Comparison of ENCODE assay signal across 37 cellular contexts in genomic region chr17:58187063-58187462, GRCh38. TPM values are rescaled to one million over a fixed set of nuclear protein-coding genes. Genes with fewer than 3 reads are reported as not detected.
"Had no signal": no experiment of that assay in that cellular context is flagged by ENCODE, and none has a peak within 500 bp of the region (broad histone marks: within the 10 kb centered on the region; RNA-seq: fewer than 3 reads in every experiment).

No MANE protein-coding gene starts in this region.

- H3K4me1 ChIP-seq: body of pancreas had no signal

- H3K9me3 ChIP-seq: body of pancreas, breast epithelium had no signal

- H3K27me3 ChIP-seq: body of pancreas, brain microvascular endothelial cell had no signal

- H3K4me3 ChIP-seq: body of pancreas, breast epithelium had no signal

- DNase-seq: activated B cell treated with CpG ODN at 0.5 μM for 24 hours; activated CD4-positive, alpha-beta memory T cell treated with anti-CD3 and anti-CD28 coated beads for 36 hours; activated CD4-positive, alpha-beta T cell treated with anti-CD3 and anti-CD28 coated beads for 4 hours; activated CD4-positive, alpha-beta T cell treated with anti-CD3 and anti-CD28 coated beads, Interleukin-2, amount 10 ng/mL, durations not matched to agents 24 days and 14 days; activated CD4-positive, alpha-beta T cell treated with anti-CD3 and anti-CD28 coated beads, Interleukin-2, amount 50 U/mL, for 1 hour; activated CD4-positive, alpha-beta T cell treated with anti-CD3 and anti-CD28 coated beads, Interleukin-2, amount 50 U/mL, for 4 hours; activated CD4-positive, CD25-positive, alpha-beta regulatory T cell treated with anti-CD3 and anti-CD28 coated beads, Interleukin-2, amount 50 U/mL, for 72 hours; activated CD8-positive, alpha-beta memory T cell treated with anti-CD3 and anti-CD28 coated beads, Interleukin-2, amount 50 U/mL, for 48 hours; activated CD8-positive, alpha-beta T cell treated with anti-CD3 and anti-CD28 coated beads for 36 hours; activated effector memory CD4-positive, alpha-beta T cell treated with Interleukin-2 at 50 U/mL for 16 hours; activated gamma-delta T cell; activated naive CD4-positive, alpha-beta T cell treated with anti-CD3 and anti-CD28 coated beads, Interleukin-2, amount 10 ng/mL, durations not matched to agents 7 days and 5 days; activated naive CD4-positive, alpha-beta T cell treated with Interleukin-2 at 50 U/mL for 16 hours; activated naive CD8-positive, alpha-beta T cell treated with anti-CD3 and anti-CD28 coated beads, Interleukin-2, amount 10 ng/mL, durations not matched to agents 7 days and 5 days; activated naive CD8-positive, alpha-beta T cell treated with anti-CD3 and anti-CD28 coated beads, Interleukin-2, amount 50 U/mL, for 24 hours; activated T-cell treated with anti-CD3 and anti-CD28 coated beads, Interleukin-2, amount 50 U/mL, for 24 hours; activated T-cell treated with anti-CD3 and anti-CD28 coated beads, Interleukin-2, amount 50 U/mL, for 48 hours; amygdala; aorta; body of pancreas; brain microvascular endothelial cell; central memory CD4-positive, alpha-beta T cell; T-helper 1 cell; T-helper 2 cell; T-helper 9 cell had no signal

- H3K4me1 Mint-ChIP-seq: activated naive CD4-positive, alpha-beta T cell treated with anti-CD3 and anti-CD28 coated beads, Interleukin-2, amount 50 U/mL, for 24 hours; activated naive CD8-positive, alpha-beta T cell treated with anti-CD3 and anti-CD28 coated beads, Interleukin-2, amount 50 U/mL, for 24 hours had no signal

- H3K27ac Mint-ChIP-seq: activated B cell treated with CpG ODN at 0.5 μM for 24 hours; activated CD4-positive, alpha-beta memory T cell treated with anti-CD3 and anti-CD28 coated beads for 36 hours; activated CD4-positive, alpha-beta T cell treated with anti-CD3 and anti-CD28 coated beads, Interleukin-2, amount 10 ng/mL, durations not matched to agents 24 days and 14 days; activated CD8-positive, alpha-beta T cell treated with anti-CD3 and anti-CD28 coated beads for 36 hours; activated naive CD4-positive, alpha-beta T cell treated with anti-CD3 and anti-CD28 coated beads, Interleukin-2, amount 10 ng/mL, durations not matched to agents 7 days and 5 days; activated naive CD4-positive, alpha-beta T cell treated with anti-CD3 and anti-CD28 coated beads, Interleukin-2, amount 50 U/mL, for 24 hours; activated naive CD8-positive, alpha-beta T cell; activated naive CD8-positive, alpha-beta T cell treated with anti-CD3 and anti-CD28 coated beads, Interleukin-2, amount 10 ng/mL, durations not matched to agents 7 days and 5 days; activated naive CD8-positive, alpha-beta T cell treated with anti-CD3 and anti-CD28 coated beads, Interleukin-2, amount 50 U/mL, for 24 hours; activated T-cell treated with anti-CD3 and anti-CD28 coated beads, Interleukin-2, amount 50 U/mL, for 24 hours; activated T-helper 2 cell treated with anti-CD3 and anti-CD28 coated beads, Interferon-gamma antibody, Interleukin-2, Interleukin-4, amounts not matched to agents 10 μg/mL and 5 μg/mL and 100 μg/mL, durations not matched to agents 14 hours and 24 hours and 36 hours; T-helper 1 cell treated with Interleukin-12 subunit alpha and Interleukin-12 subunit beta and Interleukin-4 antibody, amounts not matched to agents 30 μg/mL and 1 μg/mL, for 36 hours; T-helper 2 cell treated with Interferon-gamma antibody and Interleukin-4, amounts not matched to agents 5 μg/mL and 100 μg/mL, for 36 hours had no signal

- H3K4me3 Mint-ChIP-seq: activated B cell treated with CpG ODN at 0.5 μM for 24 hours; activated CD4-positive, alpha-beta memory T cell treated with anti-CD3 and anti-CD28 coated beads for 36 hours; activated CD4-positive, alpha-beta T cell treated with anti-CD3 and anti-CD28 coated beads, Interleukin-2, amount 10 ng/mL, durations not matched to agents 24 days and 14 days; activated CD8-positive, alpha-beta T cell treated with anti-CD3 and anti-CD28 coated beads for 36 hours; activated naive CD4-positive, alpha-beta T cell treated with anti-CD3 and anti-CD28 coated beads, Interleukin-2, amount 10 ng/mL, durations not matched to agents 7 days and 5 days; activated naive CD4-positive, alpha-beta T cell treated with anti-CD3 and anti-CD28 coated beads, Interleukin-2, amount 50 U/mL, for 24 hours; activated naive CD8-positive, alpha-beta T cell; activated naive CD8-positive, alpha-beta T cell treated with anti-CD3 and anti-CD28 coated beads, Interleukin-2, amount 10 ng/mL, durations not matched to agents 7 days and 5 days; activated naive CD8-positive, alpha-beta T cell treated with anti-CD3 and anti-CD28 coated beads, Interleukin-2, amount 50 U/mL, for 24 hours; activated T-cell treated with anti-CD3 and anti-CD28 coated beads, Interleukin-2, amount 50 U/mL, for 24 hours; T-helper 1 cell treated with Interleukin-12 subunit alpha and Interleukin-12 subunit beta and Interleukin-4 antibody, amounts not matched to agents 30 μg/mL and 1 μg/mL, for 36 hours; T-helper 2 cell treated with Interferon-gamma antibody and Interleukin-4, amounts not matched to agents 5 μg/mL and 100 μg/mL, for 36 hours had no signal

- H3K27ac ChIP-seq: body of pancreas, brain microvascular endothelial cell, breast epithelium, VCaP had no signal

- H3K36me3 ChIP-seq: brain microvascular endothelial cell, breast epithelium had no signal

- H3K36me3 Mint-ChIP-seq: activated CD4-positive, alpha-beta memory T cell treated with anti-CD3 and anti-CD28 coated beads for 36 hours; activated naive CD4-positive, alpha-beta T cell treated with anti-CD3 and anti-CD28 coated beads, Interleukin-2, amount 10 ng/mL, durations not matched to agents 7 days and 5 days; activated naive CD4-positive, alpha-beta T cell treated with anti-CD3 and anti-CD28 coated beads, Interleukin-2, amount 50 U/mL, for 24 hours; activated naive CD8-positive, alpha-beta T cell; activated naive CD8-positive, alpha-beta T cell treated with anti-CD3 and anti-CD28 coated beads, Interleukin-2, amount 10 ng/mL, durations not matched to agents 7 days and 5 days had no signal

- H3K9me3 Mint-ChIP-seq: activated B cell treated with CpG ODN at 0.5 μM for 24 hours; activated CD4-positive, alpha-beta memory T cell treated with anti-CD3 and anti-CD28 coated beads for 36 hours; activated CD4-positive, alpha-beta T cell treated with anti-CD3 and anti-CD28 coated beads, Interleukin-2, amount 10 ng/mL, durations not matched to agents 24 days and 14 days; activated CD8-positive, alpha-beta T cell treated with anti-CD3 and anti-CD28 coated beads for 36 hours; activated naive CD4-positive, alpha-beta T cell treated with anti-CD3 and anti-CD28 coated beads, Interleukin-2, amount 10 ng/mL, durations not matched to agents 7 days and 5 days; activated naive CD4-positive, alpha-beta T cell treated with anti-CD3 and anti-CD28 coated beads, Interleukin-2, amount 50 U/mL, for 24 hours; activated naive CD8-positive, alpha-beta T cell treated with anti-CD3 and anti-CD28 coated beads, Interleukin-2, amount 10 ng/mL, durations not matched to agents 7 days and 5 days; activated naive CD8-positive, alpha-beta T cell treated with anti-CD3 and anti-CD28 coated beads, Interleukin-2, amount 50 U/mL, for 24 hours; activated T-cell treated with anti-CD3 and anti-CD28 coated beads, Interleukin-2, amount 50 U/mL, for 24 hours; activated T-helper 2 cell treated with anti-CD3 and anti-CD28 coated beads, Interferon-gamma antibody, Interleukin-2, Interleukin-4, amounts not matched to agents 10 μg/mL and 5 μg/mL and 100 μg/mL, durations not matched to agents 14 hours and 24 hours and 36 hours; T-helper 1 cell treated with Interleukin-12 subunit alpha and Interleukin-12 subunit beta and Interleukin-4 antibody, amounts not matched to agents 30 μg/mL and 1 μg/mL, for 36 hours; T-helper 2 cell treated with Interferon-gamma antibody and Interleukin-4, amounts not matched to agents 5 μg/mL and 100 μg/mL, for 36 hours had no signal

RNA-seq across cellular contexts. Expression of gene EPX, which starts 5.5 kb away (rescaled TPM):
- total RNA-seq: activated B cell treated with CpG ODN at 0.5 μM for 24 hours; activated CD4-positive, alpha-beta memory T cell treated with anti-CD3 and anti-CD28 coated beads for 36 hours; activated CD4-positive, alpha-beta T cell treated with anti-CD3 and anti-CD28 coated beads, Interleukin-2, amount 10 ng/mL, durations not matched to agents 24 days and 14 days; activated CD8-positive, alpha-beta memory T cell treated with anti-CD3 and anti-CD28 coated beads for 36 hours; activated CD8-positive, alpha-beta T cell treated with anti-CD3 and anti-CD28 coated beads for 36 hours; activated naive CD8-positive, alpha-beta T cell treated with anti-CD3 and anti-CD28 coated beads, Interleukin-2, amount 10 ng/mL, durations not matched to agents 7 days and 5 days; activated T-helper 2 cell treated with anti-CD3 and anti-CD28 coated beads, Interferon-gamma antibody, Interleukin-2, Interleukin-4, amounts not matched to agents 10 μg/mL and 5 μg/mL and 100 μg/mL, durations not matched to agents 14 hours and 24 hours and 36 hours; aorta; astrocyte; body of pancreas; breast epithelium; cardiac septum had no signal
- polyA plus RNA-seq: adipose tissue, aorta had no signal

RNA-seq across cellular contexts. Expression of gene OR4D2, which starts 20.3 kb away (rescaled TPM):
- total RNA-seq: activated B cell treated with CpG ODN at 0.5 μM for 24 hours; activated CD4-positive, alpha-beta memory T cell treated with anti-CD3 and anti-CD28 coated beads for 36 hours; activated CD4-positive, alpha-beta T cell treated with anti-CD3 and anti-CD28 coated beads, Interleukin-2, amount 10 ng/mL, durations not matched to agents 24 days and 14 days; activated CD8-positive, alpha-beta memory T cell treated with anti-CD3 and anti-CD28 coated beads for 36 hours; activated CD8-positive, alpha-beta T cell treated with anti-CD3 and anti-CD28 coated beads for 36 hours; activated naive CD8-positive, alpha-beta T cell treated with anti-CD3 and anti-CD28 coated beads, Interleukin-2, amount 10 ng/mL, durations not matched to agents 7 days and 5 days; activated T-helper 2 cell treated with anti-CD3 and anti-CD28 coated beads, Interferon-gamma antibody, Interleukin-2, Interleukin-4, amounts not matched to agents 10 μg/mL and 5 μg/mL and 100 μg/mL, durations not matched to agents 14 hours and 24 hours and 36 hours; aorta; astrocyte; body of pancreas; breast epithelium; cardiac septum; cerebellum had no signal
- polyA plus RNA-seq: adipose tissue, aorta had no signal

RNA-seq across cellular contexts. Expression of gene OR4D1, which starts 38.9 kb away (rescaled TPM):
- total RNA-seq: activated B cell treated with CpG ODN at 0.5 μM for 24 hours, aorta, astrocyte, body of pancreas, breast epithelium, cardiac septum had no signal
- polyA plus RNA-seq: aorta had no signal

RNA-seq across cellular contexts. Expression of gene LPO, which starts 51.3 kb away (rescaled TPM):
- total RNA-seq: activated B cell treated with CpG ODN at 0.5 μM for 24 hours; activated CD4-positive, alpha-beta memory T cell treated with anti-CD3 and anti-CD28 coated beads for 36 hours; activated CD4-positive, alpha-beta T cell treated with anti-CD3 and anti-CD28 coated beads, Interleukin-2, amount 10 ng/mL, durations not matched to agents 24 days and 14 days; activated CD8-positive, alpha-beta memory T cell treated with anti-CD3 and anti-CD28 coated beads for 36 hours; activated CD8-positive, alpha-beta T cell treated with anti-CD3 and anti-CD28 coated beads for 36 hours; activated naive CD8-positive, alpha-beta T cell treated with anti-CD3 and anti-CD28 coated beads, Interleukin-2, amount 10 ng/mL, durations not matched to agents 7 days and 5 days; activated T-helper 2 cell treated with anti-CD3 and anti-CD28 coated beads, Interferon-gamma antibody, Interleukin-2, Interleukin-4, amounts not matched to agents 10 μg/mL and 5 μg/mL and 100 μg/mL, durations not matched to agents 14 hours and 24 hours and 36 hours; aorta; astrocyte; body of pancreas; cardiac septum; cerebellum had no signal
- polyA plus RNA-seq: aorta had no signal
